ENCODE assay signal across 4 cellular contexts in the genomic region with DNA sequence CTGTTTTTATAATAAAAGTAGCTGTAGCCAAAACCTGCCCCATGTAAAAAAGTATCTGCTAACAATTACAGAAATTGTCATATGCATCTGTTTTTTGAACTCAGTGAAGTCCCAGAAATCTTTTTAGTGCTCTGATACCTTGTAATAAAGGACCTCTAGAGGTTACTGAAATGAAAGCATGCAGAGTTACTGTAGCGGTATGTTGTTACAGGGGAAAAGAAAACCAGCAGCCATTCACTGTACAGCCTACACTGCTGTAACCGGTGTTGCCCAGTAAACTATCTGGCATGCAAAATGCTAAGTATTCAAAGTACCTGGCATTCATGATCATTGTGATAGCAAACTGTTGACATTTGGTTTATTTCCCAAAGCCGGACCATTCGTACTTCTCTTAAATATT. TPM values are rescaled to one million over a fixed set of nuclear protein-coding genes. Genes with fewer than 3 reads are reported as not detected.
"Had no signal": no experiment of that assay in that cellular context is flagged by ENCODE, and none has a peak within 500 bp of the region (broad histone marks: within the 10 kb centered on the region; RNA-seq: fewer than 3 reads in every experiment).

No MANE protein-coding gene starts in this region.

RNA-seq across cellular contexts. Expression of gene OR4F6, which starts 12.6 kb away (rescaled TPM):
- total RNA-seq: GM23248, H9, HT-29, IMR-90 had no signal
- polyA plus RNA-seq: GM23248, IMR-90 had no signal

RNA-seq across cellular contexts. Expression of gene OR4F15, which starts 21.3 kb away (rescaled TPM):
- total RNA-seq: GM23248, H9, HT-29 had no signal
- polyA plus RNA-seq: GM23248, IMR-90 had no signal
